1 cellular context compared by ENCODE assay signal in the genomic region with DNA sequence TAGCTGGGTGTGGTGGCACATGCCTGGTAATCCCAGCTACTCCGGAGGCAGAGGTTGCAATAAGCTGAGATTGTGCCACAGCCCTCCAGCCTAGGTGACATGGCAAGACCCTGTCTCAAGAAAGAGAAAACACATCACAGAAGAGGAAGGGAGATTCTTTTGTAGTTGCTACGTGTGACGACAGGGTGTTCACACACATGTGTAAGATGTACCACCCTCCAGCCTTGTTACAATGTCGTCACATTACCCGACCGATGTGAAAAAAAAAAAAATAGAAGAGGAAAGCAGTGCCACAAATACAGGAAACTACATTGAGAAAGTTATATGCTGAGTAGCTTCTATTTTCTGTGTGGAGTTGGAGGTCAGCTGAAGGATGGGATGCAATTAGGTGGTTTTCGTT.
TF ChIP-seq lines count a peak whose summit lies in the region.

No MANE protein-coding gene starts in this region.

TF ChIP-seq in endothelial cell of umbilical vein, 7 proteins besides CTCF, POLR2A, EP300 and RAD21:
- TF ChIP-seq FOS (IDR thresholded peaks at IDR 0.05; ENCODE audit: borderline replicate concordance, insufficient read depth, low read length) = no peak
